Comparison of ENCODE assay signal across 23 cellular contexts in genomic region chr22:43515902-43516301, GRCh38.
DNase-seq lines count a peak whose midpoint lies in the region; ATAC-seq and TF ChIP-seq lines count a peak whose summit lies in the region.
"Had no signal": no experiment of that assay in that cellular context is flagged by ENCODE, and none has a peak within 500 bp of the region (broad histone marks: within the 10 kb centered on the region; RNA-seq: fewer than 3 reads in every experiment).

No MANE protein-coding gene starts in this region.

- WGBS in endodermal cell (ENCODE audit: insufficient coverage in 1 of 2, insufficient read length in 1 of 2), 2 experiments = 85 to 88% methylated on average over 10 to 13 of the region's 13 CpGs

- TF ChIP-seq CTCF in GM12873 (IDR thresholded peaks at IDR 0.05; ENCODE audit: insufficient read depth, low read depth, low read length, missing control alignments) (peak; percentile 32), endodermal cell (conservative IDR thresholded peaks at IDR 0.05) (peak; percentile 73)

- no peak overlapping the region for H3K27ac ChIP-seq in endodermal cell (ENCODE audit: low read depth, low read length)
- H3K27ac ChIP-seq: adrenal gland, left lung, parathyroid adenoma, VCaP had no signal

- H3K4me3 Mint-ChIP-seq in endodermal cell = no peak overlapping the region
- H3K4me3 Mint-ChIP-seq: activated CD8-positive, alpha-beta T cell treated with anti-CD3 and anti-CD28 coated beads for 36 hours; natural killer cell treated with Interleukin-12 subunit alpha and Interleukin-12 subunit beta and Interleukin-15 and Interleukin-18, amount 100 ng/mL, for 72 hours had no signal

- H3K27ac Mint-ChIP-seq in endodermal cell = no peak overlapping the region
- H3K27ac Mint-ChIP-seq: activated CD8-positive, alpha-beta T cell treated with anti-CD3 and anti-CD28 coated beads for 36 hours; natural killer cell treated with Interleukin-12 subunit alpha and Interleukin-12 subunit beta and Interleukin-15 and Interleukin-18, amount 100 ng/mL, for 72 hours had no signal

- no peaks in the 10 kb centered on the region for H3K4me1 ChIP-seq in endodermal cell (ENCODE audit: control insufficient read depth, insufficient read depth, low read length)
- H3K4me1 ChIP-seq: adrenal gland, left lung, parathyroid adenoma had no signal

- H3K9ac ChIP-seq in endodermal cell (ENCODE audit: extremely low read depth, low read length, poor library complexity, severe bottlenecking) = no peak overlapping the region
- H3K9ac ChIP-seq: parathyroid adenoma had no signal

- no peaks in the 10 kb centered on the region for H3K4me1 Mint-ChIP-seq in endodermal cell

- H3K9me3 Mint-ChIP-seq in endodermal cell = no peaks in the 10 kb centered on the region
- H3K9me3 Mint-ChIP-seq: activated CD8-positive, alpha-beta T cell treated with anti-CD3 and anti-CD28 coated beads for 36 hours; natural killer cell treated with Interleukin-12 subunit alpha and Interleukin-12 subunit beta and Interleukin-15 and Interleukin-18, amount 100 ng/mL, for 72 hours had no signal

- ATAC-seq in GM18858 (IDR thresholded peaks at IDR 0.05; ENCODE audit: unreplicated experiment) = no peak
- ATAC-seq: activated CD8-positive, alpha-beta T cell treated with anti-CD3 and anti-CD28 coated beads for 36 hours; left lung; natural killer cell treated with Interleukin-12 subunit alpha and Interleukin-12 subunit beta and Interleukin-15 and Interleukin-18, amount 100 ng/mL, for 72 hours; right cardiac atrium; SK-N-SH treated with all-trans-retinoic acid at 6 μM for 48 hours; stimulated activated naive CD8-positive, alpha-beta T cell treated with anti-CD3 and anti-CD28 coated beads, Interleukin-15, Interleukin-2, amounts not matched to agents 100 U/mL and 50 U/mL, for 24 hours had no signal

- H3K27me3 ChIP-seq in endodermal cell (ENCODE audit: control insufficient read depth, insufficient read depth, low read length, poor library complexity, severe bottlenecking) = no peaks in the 10 kb centered on the region
- H3K27me3 ChIP-seq: adrenal gland had no signal

- no peaks in the 10 kb centered on the region for H3K36me3 Mint-ChIP-seq in endodermal cell (ENCODE audit: low read depth)
- H3K36me3 Mint-ChIP-seq: natural killer cell treated with Interleukin-12 subunit alpha and Interleukin-12 subunit beta and Interleukin-15 and Interleukin-18, amount 100 ng/mL, for 72 hours had no signal

- no peaks in the 10 kb centered on the region for H3K9me3 ChIP-seq in endodermal cell (ENCODE audit: control insufficient read depth, low read length)
- H3K9me3 ChIP-seq: adrenal gland, left lung had no signal

- H3K27me3 Mint-ChIP-seq in endodermal cell (ENCODE audit: insufficient read depth) = no peaks in the 10 kb centered on the region
- H3K27me3 Mint-ChIP-seq: activated CD8-positive, alpha-beta T cell treated with anti-CD3 and anti-CD28 coated beads for 36 hours had no signal

- H3K4me3 ChIP-seq in endodermal cell (ENCODE audit: low read length) = no peak overlapping the region
- H3K4me3 ChIP-seq: adrenal gland, left lung had no signal

- no peaks in the 10 kb centered on the region for H3K36me3 ChIP-seq in endodermal cell (ENCODE audit: control insufficient read depth, insufficient read depth, low read length)
- H3K36me3 ChIP-seq: adrenal gland, left lung had no signal

- DNase-seq in COLO668 (lab: John Stamatoyannopoulos, UW; ENCODE audit: unreplicated experiment) = peak; percentile 31
- DNase-seq in NCI-H69 (lab: John Stamatoyannopoulos, UW) = peak; percentile 49
- DNase-seq in endodermal cell = peak; percentile 89
- DNase-seq in HPDE6-E6E7 (ENCODE audit: extremely low spot score) = no peak
- no peak for DNase-seq in NCI-H2081 treated with DMSO at 0.1 percent for 48 hours (lab: John Stamatoyannopoulos, UW)
- DNase-seq in ureter (ENCODE audit: low spot score) = no peak
- DNase-seq: activated CD8-positive, alpha-beta T cell treated with anti-CD3 and anti-CD28 coated beads for 36 hours; adrenal gland; cortex of kidney; DMS153; KG1; NCI-H187; NCI-H446 treated with DMSO at 0.1 percent for 48 hours; right cardiac atrium; stimulated activated CD4-positive, alpha-beta T cell treated with anti-CD3 and anti-CD28 coated beads, Interleukin-4, amount 100 ng/mL, for 24 hours; stimulated activated naive CD8-positive, alpha-beta T cell treated with anti-CD3 and anti-CD28 coated beads, Interleukin-15, Interleukin-2, amounts not matched to agents 100 U/mL and 50 U/mL, for 24 hours had no signal

Comparison
In these comparisons a context has a peak if more than half of its experiments do, and no peak if none do; other contexts are left out.
1. DNase-seq: peak in COLO668 (single experiment), NCI-H69 (single experiment) and endodermal cell (single experiment); none in HPDE6-E6E7 (single experiment), NCI-H2081 treated with DMSO at 0.1 percent for 48 hours (single experiment) and ureter (single experiment).